17 cellular contexts compared by ENCODE assay signal in the genomic region with DNA sequence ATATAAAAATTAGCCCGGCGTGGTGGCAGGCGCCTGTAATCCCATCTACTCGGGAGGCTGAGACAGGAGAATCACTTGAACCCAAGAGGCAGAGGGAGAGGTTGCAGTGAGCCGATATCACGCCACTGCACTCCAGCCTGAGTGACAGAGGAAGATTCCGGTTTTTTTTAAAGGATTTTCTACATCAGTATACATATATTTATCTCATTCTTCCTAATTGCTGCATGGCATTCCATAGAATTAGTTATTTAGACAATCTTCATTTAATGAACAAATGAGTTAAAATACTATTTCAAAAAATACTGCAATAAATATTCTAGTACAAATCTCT. TPM values are rescaled to one million over a fixed set of nuclear protein-coding genes. Genes with fewer than 3 reads are reported as not detected.
DNase-seq lines count a peak whose midpoint lies in the region; ATAC-seq, FAIRE-seq and TF ChIP-seq lines count a peak whose summit lies in the region.
"Had no signal": no experiment of that assay in that cellular context is flagged by ENCODE, and none has a peak within 500 bp of the region (broad histone marks: within the 10 kb centered on the region; RNA-seq: fewer than 3 reads in every experiment).

No MANE protein-coding gene starts in this region.

- H3K27me3 Mint-ChIP-seq in activated T-cell treated with anti-CD3 and anti-CD28 coated beads, Interleukin-2, amount 50 U/mL, for 72 hours (ENCODE audit: low read depth): no peaks in the 10 kb centered on the region
- H3K27me3 Mint-ChIP-seq in stimulated activated naive B cell treated with anti-CD40 and anti-IgM and Interleukin-4, amounts not matched to agents 10 μg/mL and 1 μg/mL and 100 μg/mL, for 72 hours: no peaks in the 10 kb centered on the region

- H3K36me3 ChIP-seq in PC-3 (ENCODE audit: low read depth, low read length) (no peaks in the 10 kb centered on the region), body of pancreas (replicated peaks in 1 of 2; ENCODE audit: insufficient read depth in 1 of 2, low read depth in 2 of 2) (no peaks in the 10 kb centered on the region)

- POLR2A ChIA-PET in PC-3 (lab: Charles Lee; ENCODE audit: unreplicated experiment): interaction anchor here (0.7 kb wide), 1 partner anchor 26 kb away, joined by 4 read pairs; the partner anchor contains the start of gene ZNF513

- no peak for TF ChIP-seq POLR2A in body of pancreas (IDR thresholded peaks at IDR 0.05)

- peaks cover 28% of the 10 kb centered on the region for H3K4me1 ChIP-seq in PC-3 (ENCODE audit: insufficient read depth, low read length)
- H3K4me1 ChIP-seq in body of pancreas: peaks cover 45% of the 10 kb centered on the region
- H3K4me1 ChIP-seq: SJSA1 had no signal

- H4K20me1 ChIP-seq in PC-3 (ENCODE audit: low read length): peaks cover 13% of the 10 kb centered on the region

- H3K9me2 ChIP-seq in PC-3 (replicated peaks; ENCODE audit: low read length): no peaks in the 10 kb centered on the region

- 88 to 90% methylated on average over 7 of the region's 7 CpGs for WGBS in body of pancreas, 2 donors

- intact Hi-C loops in PC-3 (cut with micrococcal nuclease) (no loop called here), body of pancreas (cut with DNase I) (no loop called here)

- H3K4me2 ChIP-seq in PC-3 (ENCODE audit: low read length): peak overlapping the region; percentile 91

- in situ Hi-C loops in G401 (cut with HindIII; ENCODE audit: low sequenced_read_pairs): no loop called here

- H3K9me3 ChIP-seq in PC-3 (ENCODE audit: low read length) (no peaks in the 10 kb centered on the region), body of pancreas (no peaks in the 10 kb centered on the region)
- H3K9me3 ChIP-seq: SJSA1 had no signal

- H3K4me3 ChIP-seq in PC-3 (ENCODE audit: low read length) (peak overlapping the region; percentile 77), body of pancreas (no peak overlapping the region)
- H3K4me3 ChIP-seq: lung, SJSA1 had no signal

- H3K27ac Mint-ChIP-seq in activated T-cell treated with anti-CD3 and anti-CD28 coated beads, Interleukin-2, amount 50 U/mL, for 72 hours: no peak overlapping the region
- peak overlapping the region; percentile 25 for H3K27ac Mint-ChIP-seq in stimulated activated naive B cell treated with anti-CD40 and anti-IgM and Interleukin-4, amounts not matched to agents 10 μg/mL and 1 μg/mL and 100 μg/mL, for 72 hours

- peaks cover 4 to 5% of the 10 kb centered on the region in 2 donors for H3K36me3 Mint-ChIP-seq in activated T-cell treated with anti-CD3 and anti-CD28 coated beads, Interleukin-2, amount 50 U/mL, for 72 hours (ENCODE audit: insufficient read depth in 2 of 2)
- H3K36me3 Mint-ChIP-seq in stimulated activated naive B cell treated with anti-CD40 and anti-IgM and Interleukin-4, amounts not matched to agents 10 μg/mL and 1 μg/mL and 100 μg/mL, for 72 hours: peaks cover 15 to 23% of the 10 kb centered on the region in 2 donors

- TF ChIP-seq CTCF in PC-3 (conservative IDR thresholded peaks at IDR 0.05; ENCODE audit: low read depth, low read length): no peak
- no peak for TF ChIP-seq CTCF in D721Med (IDR thresholded peaks at IDR 0.05; ENCODE audit: insufficient read depth, missing control alignments)
- no peak for TF ChIP-seq CTCF in body of pancreas (IDR thresholded peaks at IDR 0.05)

- no peak overlapping the region for H3K9ac ChIP-seq in PC-3 (ENCODE audit: low read length)

- H2AFZ ChIP-seq in PC-3 (ENCODE audit: low read length): no peak overlapping the region

- H3K9me3 Mint-ChIP-seq in activated T-cell treated with anti-CD3 and anti-CD28 coated beads, Interleukin-2, amount 50 U/mL, for 72 hours: no peaks in the 10 kb centered on the region
- no peaks in the 10 kb centered on the region for H3K9me3 Mint-ChIP-seq in stimulated activated naive B cell treated with anti-CD40 and anti-IgM and Interleukin-4, amounts not matched to agents 10 μg/mL and 1 μg/mL and 100 μg/mL, for 72 hours

- H3K4me3 Mint-ChIP-seq in activated T-cell treated with anti-CD3 and anti-CD28 coated beads, Interleukin-2, amount 50 U/mL, for 72 hours: peak overlapping the region; percentile 12 to 95
- H3K4me3 Mint-ChIP-seq in stimulated activated naive B cell treated with anti-CD40 and anti-IgM and Interleukin-4, amounts not matched to agents 10 μg/mL and 1 μg/mL and 100 μg/mL, for 72 hours: peak overlapping the region; percentile 28 to 29

- BruUV-seq in PC-3 (replicated peaks; lab: Mats Ljungman, UMichigan): no TSS peak

- ATAC-seq in activated T-cell treated with anti-CD3 and anti-CD28 coated beads, Interleukin-2, amount 50 U/mL, for 72 hours (replicated peaks in 1 of 2): no peak
- ATAC-seq in PC-3: no peak
- no peak for ATAC-seq in stimulated activated naive B cell treated with anti-CD40 and anti-IgM and Interleukin-4, amounts not matched to agents 10 μg/mL and 1 μg/mL and 100 μg/mL, for 72 hours (replicated peaks)
- ATAC-seq in body of pancreas: no peak
- ATAC-seq: activated CD4-positive, CD25-positive, alpha-beta regulatory T cell treated with anti-CD3 and anti-CD28 coated beads, Interleukin-2, amount 50 U/mL, for 24 hours had no signal

- CTCF ChIA-PET in PC-3 (lab: Charles Lee): no interaction called here

- peaks cover 87% of the 10 kb centered on the region for H3K79me2 ChIP-seq in PC-3 (ENCODE audit: low read length)

- FAIRE-seq in D721Med (lab: Jason Lieb, UNC): no peak
- FAIRE-seq: GM12891 had no signal

- peaks cover 61% of the 10 kb centered on the region for H3K4me1 Mint-ChIP-seq in activated T-cell treated with anti-CD3 and anti-CD28 coated beads, Interleukin-2, amount 50 U/mL, for 72 hours (ENCODE audit: low read depth)
- peaks cover 29 to 49% of the 10 kb centered on the region in 2 donors for H3K4me1 Mint-ChIP-seq in stimulated activated naive B cell treated with anti-CD40 and anti-IgM and Interleukin-4, amounts not matched to agents 10 μg/mL and 1 μg/mL and 100 μg/mL, for 72 hours

- H3F3A ChIP-seq in PC-3 (ENCODE audit: low read length, unreplicated experiment): no peaks in the 10 kb centered on the region

- H3K27me3 ChIP-seq in PC-3 (ENCODE audit: low read length) (no peaks in the 10 kb centered on the region), body of pancreas (no peaks in the 10 kb centered on the region)
- H3K27me3 ChIP-seq: SJSA1 had no signal

- H3K27ac ChIP-seq in PC-3 (ENCODE audit: low read length) (no peak overlapping the region), epithelial cell of prostate (peak overlapping the region; percentile 21), body of pancreas (no peak overlapping the region)
- H3K27ac ChIP-seq: SJSA1 had no signal

- DNase-seq in activated T-cell treated with anti-CD3 and anti-CD28 coated beads, Interleukin-2, amount 50 U/mL, for 72 hours: no peak
- no peak for DNase-seq in activated T-cell treated with anti-CD3 and anti-CD28 coated beads, Interleukin-2, amount 50 U/mL, for 48 hours
- no peak for DNase-seq in PC-3
- DNase-seq in epithelial cell of prostate (ENCODE audit: low read depth, low spot score): no peak
- no peak for DNase-seq in stimulated activated naive B cell treated with anti-CD40 and anti-IgM and Interleukin-4, amounts not matched to agents 10 μg/mL and 1 μg/mL and 100 μg/mL, for 72 hours
- DNase-seq in G401 (ENCODE audit: low spot score): no peak
- DNase-seq in D721Med (ENCODE audit: insufficient read length, low spot score): no peak
- no peak for DNase-seq in body of pancreas
- DNase-seq: activated naive CD4-positive, alpha-beta T cell treated with anti-CD3 and anti-CD28 coated beads, Interleukin-2, amount 50 U/mL, for 16 hours; DMS79 treated with DMSO at 0.1 percent for 48 hours; NCI-H1694; NCI-H774; posterior cingulate gyrus had no signal

RNA-seq across cellular contexts. Expression of gene GTF3C2, which starts 2.0 kb away (rescaled TPM):
- 10 to 100 TPM; 56.6 to 58.7 TPM for total RNA-seq in activated T-cell treated with anti-CD3 and anti-CD28 coated beads, Interleukin-2, amount 50 U/mL, for 72 hours
- total RNA-seq in PC-3 (2014; rRNA removed) (82.2 and 98.1 TPM in 2 replicates), body of pancreas (10 to 100 TPM; 26.2 to 73.2 TPM)
- total RNA-seq in G401 (2014; rRNA removed; shearing (Covaris generic)): 101 and 102 TPM in 2 replicates

RNA-seq across cellular contexts. Expression of gene EIF2B4, which starts 15.6 kb away (rescaled TPM):
- 10 to 100 TPM; 30.0 to 42.7 TPM for total RNA-seq in activated T-cell treated with anti-CD3 and anti-CD28 coated beads, Interleukin-2, amount 50 U/mL, for 72 hours
- total RNA-seq in PC-3 (2014; rRNA removed) (35.8 and 43.9 TPM in 2 replicates), body of pancreas (10 to 100 TPM; 24.9 to 39.2 TPM)
- 36.0 and 44.8 TPM in 2 replicates for total RNA-seq in G401 (2014; rRNA removed; shearing (Covaris generic))

RNA-seq across cellular contexts. Expression of gene SNX17, which starts 15.9 kb away (rescaled TPM):
- 10 to 100 TPM; 66.1 to 70.7 TPM for total RNA-seq in activated T-cell treated with anti-CD3 and anti-CD28 coated beads, Interleukin-2, amount 50 U/mL, for 72 hours
- total RNA-seq in PC-3 (2014; rRNA removed): 99.6 and 110 TPM in 2 replicates
- total RNA-seq in G401 (2014; rRNA removed; shearing (Covaris generic)): 157 and 165 TPM in 2 replicates
- 10 to 100 TPM; 50.4 to 70.8 TPM for total RNA-seq in body of pancreas

RNA-seq across cellular contexts. Expression of gene ZNF513, which starts 26.0 kb away (rescaled TPM):
- total RNA-seq in activated T-cell treated with anti-CD3 and anti-CD28 coated beads, Interleukin-2, amount 50 U/mL, for 72 hours: 10 to 100 TPM; 15.7 to 15.9 TPM
- 7.4 and 9.7 TPM in 2 replicates for total RNA-seq in PC-3 (2014; rRNA removed)
- total RNA-seq in G401 (2014; rRNA removed; shearing (Covaris generic)): 20.4 and 23.3 TPM in 2 replicates
- total RNA-seq in body of pancreas: 10 to 100 TPM; 11.7 to 22.1 TPM

RNA-seq across cellular contexts. Expression of gene MPV17, which starts 31.7 kb away (rescaled TPM):
- 10 to 100 TPM; 73.2 to 93.0 TPM for total RNA-seq in activated T-cell treated with anti-CD3 and anti-CD28 coated beads, Interleukin-2, amount 50 U/mL, for 72 hours
- total RNA-seq in PC-3 (2014; rRNA removed): 41.8 and 59.2 TPM in 2 replicates
- total RNA-seq in G401 (2014; rRNA removed; shearing (Covaris generic)): 80.5 and 99.1 TPM in 2 replicates
- 10 to 100 TPM; 56.7 to 64.3 TPM for total RNA-seq in body of pancreas
